Comparison of ENCODE assay signal across 1 cellular context in genomic region chr17:15250459-15250858, GRCh38.
TF ChIP-seq lines count a peak whose summit lies in the region.

No MANE protein-coding gene starts in this region.

TF ChIP-seq in HepG2, 621 proteins besides CTCF, POLR2A, EP300 and RAD21 (continued from another document):
- TF ChIP-seq ZNF20 (CRISPR knock-in tag; IDR thresholded peaks at IDR 0.05) (no peak), ZNF747 (CRISPR knock-in tag; IDR thresholded peaks at IDR 0.05; ENCODE audit: borderline replicate concordance) (no peak), SRSF1 (optimal IDR thresholded peaks at IDR 0.05; ENCODE audit: low read depth, low read length) (no peak), SRF (IDR thresholded peaks at IDR 0.05; ENCODE audit: low read depth, low read length) (no peak), CREM (IDR thresholded peaks at IDR 0.05) (no peak), CREM (CRISPR knock-in tag; IDR thresholded peaks at IDR 0.05) (no peak), TFDP2 (CRISPR knock-in tag; IDR thresholded peaks at IDR 0.05) (no peak), SMYD3 (CRISPR knock-in tag; IDR thresholded peaks at IDR 0.05) (no peak), SKI (IDR thresholded peaks at IDR 0.05; ENCODE audit: partially characterized antibody) (no peak)
